11 cellular contexts compared by ENCODE assay signal in genomic region chr17:49723423-49723822, GRCh38. TPM values are rescaled to one million over a fixed set of nuclear protein-coding genes. Genes with fewer than 3 reads are reported as not detected.
DNase-seq lines count a peak whose midpoint lies in the region; ATAC-seq and TF ChIP-seq lines count a peak whose summit lies in the region.
"Had no signal": no experiment of that assay in that cellular context is flagged by ENCODE, and none has a peak within 500 bp of the region (broad histone marks: within the 10 kb centered on the region; RNA-seq: fewer than 3 reads in every experiment).

No MANE protein-coding gene starts in this region.

- DNase-seq in NCI-H1694 treated with DMSO at 0.1 percent for 48 hours (lab: John Stamatoyannopoulos, UW) (peak; percentile 67), coronary artery (ENCODE audit: low spot score) (no peak), mucosa of descending colon (peak in 1 of 3 donors; percentile 48), thoracic aorta (ENCODE audit: low spot score) (no peak), NOMO-1 treated with DMSO at 0.1 percent for 48 hours (lab: John Stamatoyannopoulos, UW; ENCODE audit: unreplicated experiment) (no peak), GF-D8 (lab: John Stamatoyannopoulos, UW) (no peak)
- no peak for DNase-seq in effector CD8-positive, alpha-beta T cell (lab: John Stamatoyannopoulos, UW)
- DNase-seq: activated CD8-positive, alpha-beta memory T cell treated with anti-CD3 and anti-CD28 coated beads, Interleukin-2, amount 50 U/mL, for 4 hours; islet precursor cell; NCI-H1092; stimulated activated CD4-positive, alpha-beta T cell treated with anti-CD3 and anti-CD28 coated beads, Interleukin-2, amount 100 ng/mL, for 24 hours had no signal

- peak overlapping the region; percentile 29 to 64 for H3K27ac ChIP-seq in coronary artery
- H3K27ac ChIP-seq in thoracic aorta = no peak overlapping the region

- intact Hi-C loops in mucosa of descending colon (cut with DNase I, micrococcal nuclease) = no loop called here

- no peaks in the 10 kb centered on the region for H3K9me3 ChIP-seq in mucosa of descending colon
- no peaks in the 10 kb centered on the region for H3K9me3 ChIP-seq in thoracic aorta

- TF ChIP-seq CTCF in coronary artery (IDR thresholded peaks at IDR 0.05) (no peak), mucosa of descending colon (IDR thresholded peaks at IDR 0.05) (no peak), thoracic aorta (IDR thresholded peaks at IDR 0.05) (no peak)

- ATAC-seq in mucosa of descending colon (peak; percentile 31), thoracic aorta (ENCODE audit: insufficient number of reproducible peaks, low FRiP score, low read depth) (peak; percentile 29)

- no peaks in the 10 kb centered on the region for H3K27me3 ChIP-seq in thoracic aorta (replicated peaks; ENCODE audit: insufficient read depth)

- H3K4me3 ChIP-seq in coronary artery = no peak overlapping the region
- H3K4me3 ChIP-seq in mucosa of descending colon = no peak overlapping the region
- no peak overlapping the region for H3K4me3 ChIP-seq in thoracic aorta

- H3K4me1 ChIP-seq in mucosa of descending colon (ENCODE audit: low read depth) (peaks cover 12% of the 10 kb centered on the region), thoracic aorta (ENCODE audit: control insufficient read depth in 1 of 2, low read depth in 2 of 2) (peaks cover 0 to 22% of the 10 kb centered on the region in 2 donors)

- H3K36me3 ChIP-seq in mucosa of descending colon (ENCODE audit: low read depth) = no peaks in the 10 kb centered on the region
- H3K36me3 ChIP-seq in thoracic aorta = peaks cover 24% of the 10 kb centered on the region

RNA-seq across cellular contexts. Expression of gene SLC35B1, which starts 15.7 kb away (rescaled TPM):
- total RNA-seq in mucosa of descending colon (10 to 100 TPM; 31.7 to 60.3 (median 41.5) TPM), thoracic aorta (10 to 100 TPM; 30.9 to 86.6 TPM)

RNA-seq across cellular contexts. Expression of gene FAM117A, which starts 40.5 kb away (rescaled TPM):
- 10 to 100 TPM in 1 of 3 donors, 1 to 10 TPM in 2; 6.5 to 22.0 (median 8.8) TPM for total RNA-seq in mucosa of descending colon
- 10 to 100 TPM; 12.1 to 23.7 TPM for total RNA-seq in thoracic aorta

RNA-seq across cellular contexts. Expression of gene SPOP, which starts 45.5 kb away (rescaled TPM):
- total RNA-seq in mucosa of descending colon (100 to 1,000 TPM in 1 of 3 donors, 10 to 100 TPM in 2; 47.6 to 213 (median 56.2) TPM), thoracic aorta (100 to 1,000 TPM in 1 of 2 donors, 10 to 100 TPM in 1; 97.7 to 123 TPM)

Comparison
In these comparisons a context has a peak if more than half of its experiments do, and no peak if none do; other contexts are left out.
1. H3K27ac ChIP-seq: peak in coronary artery (2 of 2); none in thoracic aorta (0 of 2).